1 cellular context compared by ENCODE assay signal in genomic region chr3:4350789-4351163, GRCh38.
TF ChIP-seq lines count a peak whose summit lies in the region.

No MANE protein-coding gene starts in this region.

TF ChIP-seq in K562, 482 proteins besides CTCF, POLR2A, EP300 and RAD21 (continued from another document and continues in another):
- TF ChIP-seq CHD7 (IDR thresholded peaks at IDR 0.05; ENCODE audit: low read depth, low read length) (no peak), MED1 (CRISPR knock-in tag; IDR thresholded peaks at IDR 0.05; ENCODE audit: borderline replicate concordance) (no peak), SMAD4 (CRISPR knock-in tag; conservative IDR thresholded peaks at IDR 0.05) (peak; percentile 44; the same call in 1 of the 2 replicates), XRCC5 (IDR thresholded peaks at IDR 0.05; ENCODE audit: low read depth, low read length) (0 out of 2 replicates have a peak, but pooled peaks have one; percentile 38), HNRNPLL (IDR thresholded peaks at IDR 0.05; ENCODE audit: low read depth, low read length, poor library complexity, severe bottlenecking) (no peak), ZNF507 (tag; conservative IDR thresholded peaks at IDR 0.05) (no peak), FOXJ3 (CRISPR knock-in tag; IDR thresholded peaks at IDR 0.05) (no peak), LEF1 (IDR thresholded peaks at IDR 0.05) (no peak), ZNF766 (CRISPR knock-in tag; conservative IDR thresholded peaks at IDR 0.05) (no peak), HEY1 (CRISPR knock-in tag; IDR thresholded peaks at IDR 0.05; ENCODE audit: borderline replicate concordance) (no peak), GATAD2B (IDR thresholded peaks at IDR 0.05; ENCODE audit: borderline replicate concordance) (no peak), ZBTB12 (CRISPR knock-in tag; IDR thresholded peaks at IDR 0.05) (no peak), SRSF3 (IDR thresholded peaks at IDR 0.05; ENCODE audit: insufficient read depth, low read length) (no peak), ZNF561 (CRISPR knock-in tag; conservative IDR thresholded peaks at IDR 0.05) (no peak), ZBTB17 (CRISPR knock-in tag; IDR thresholded peaks at IDR 0.05) (no peak), SREBF2 (CRISPR knock-in tag; IDR thresholded peaks at IDR 0.05) (no peak), ZNF146 (CRISPR knock-in tag; IDR thresholded peaks at IDR 0.05; ENCODE audit: unreplicated experiment) (no peak), NFATC3 (IDR thresholded peaks at IDR 0.05) (peak; percentile 66), ZBTB8A (IDR thresholded peaks at IDR 0.05; ENCODE audit: partially characterized antibody) (no peak), RBBP5 (IDR thresholded peaks at IDR 0.05; ENCODE audit: borderline replicate concordance, insufficient read depth, low read length, poor library complexity, severe bottlenecking) (no peak), ELF1 (tag; IDR thresholded peaks at IDR 0.05) (no peak), SPI1 (IDR thresholded peaks at IDR 0.05; ENCODE audit: borderline replicate concordance, low read depth, low read length) (no peak), NFE2 (IDR thresholded peaks at IDR 0.05; ENCODE audit: low read depth) (no peak), MAZ (CRISPR knock-in tag; conservative IDR thresholded peaks at IDR 0.05 in 1 of 2, IDR thresholded peaks at IDR 0.05 in 1 of 2) (no peak), NFE2L1 (tag; IDR thresholded peaks at IDR 0.05; ENCODE audit: borderline replicate concordance, low read depth) (no peak), HMG20A (CRISPR knock-in tag; conservative IDR thresholded peaks at IDR 0.05) (no peak), SIRT6 (IDR thresholded peaks at IDR 0.05; ENCODE audit: low read depth, low read length) (no peak), TCF7 (IDR thresholded peaks at IDR 0.05; ENCODE audit: borderline replicate concordance) (no peak)
- TF ChIP-seq, protein P1, sequence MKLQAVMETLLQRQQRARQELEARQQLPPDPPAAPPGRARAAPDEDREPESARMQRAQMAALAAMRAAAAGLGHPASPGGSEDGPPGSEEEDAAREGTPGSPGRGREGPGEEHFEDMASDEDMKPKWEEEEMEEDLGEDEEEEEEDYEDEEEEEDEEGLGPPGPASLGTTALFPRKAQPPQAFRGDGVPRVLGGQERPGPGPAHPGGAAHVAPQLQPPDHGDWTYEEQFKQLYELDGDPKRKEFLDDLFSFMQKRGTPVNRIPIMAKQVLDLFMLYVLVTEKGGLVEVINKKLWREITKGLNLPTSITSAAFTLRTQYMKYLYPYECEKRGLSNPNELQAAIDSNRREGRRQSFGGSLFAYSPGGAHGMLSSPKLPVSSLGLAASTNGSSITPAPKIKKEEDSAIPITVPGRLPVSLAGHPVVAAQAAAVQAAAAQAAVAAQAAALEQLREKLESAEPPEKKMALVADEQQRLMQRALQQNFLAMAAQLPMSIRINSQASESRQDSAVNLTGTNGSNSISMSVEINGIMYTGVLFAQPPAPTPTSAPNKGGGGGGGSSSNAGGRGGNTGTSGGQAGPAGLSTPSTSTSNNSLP (IDR thresholded peaks at IDR 0.05; ENCODE audit: borderline replicate concordance, low read depth, low read length): no peak
- TF ChIP-seq, protein P2, sequence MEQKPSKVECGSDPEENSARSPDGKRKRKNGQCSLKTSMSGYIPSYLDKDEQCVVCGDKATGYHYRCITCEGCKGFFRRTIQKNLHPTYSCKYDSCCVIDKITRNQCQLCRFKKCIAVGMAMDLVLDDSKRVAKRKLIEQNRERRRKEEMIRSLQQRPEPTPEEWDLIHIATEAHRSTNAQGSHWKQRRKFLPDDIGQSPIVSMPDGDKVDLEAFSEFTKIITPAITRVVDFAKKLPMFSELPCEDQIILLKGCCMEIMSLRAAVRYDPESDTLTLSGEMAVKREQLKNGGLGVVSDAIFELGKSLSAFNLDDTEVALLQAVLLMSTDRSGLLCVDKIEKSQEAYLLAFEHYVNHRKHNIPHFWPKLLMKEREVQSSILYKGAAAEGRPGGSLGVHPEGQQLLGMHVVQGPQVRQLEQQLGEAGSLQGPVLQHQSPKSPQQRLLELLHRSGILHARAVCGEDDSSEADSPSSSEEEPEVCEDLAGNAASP (IDR thresholded peaks at IDR 0.05): no peak
- TF ChIP-seq, protein P3, sequence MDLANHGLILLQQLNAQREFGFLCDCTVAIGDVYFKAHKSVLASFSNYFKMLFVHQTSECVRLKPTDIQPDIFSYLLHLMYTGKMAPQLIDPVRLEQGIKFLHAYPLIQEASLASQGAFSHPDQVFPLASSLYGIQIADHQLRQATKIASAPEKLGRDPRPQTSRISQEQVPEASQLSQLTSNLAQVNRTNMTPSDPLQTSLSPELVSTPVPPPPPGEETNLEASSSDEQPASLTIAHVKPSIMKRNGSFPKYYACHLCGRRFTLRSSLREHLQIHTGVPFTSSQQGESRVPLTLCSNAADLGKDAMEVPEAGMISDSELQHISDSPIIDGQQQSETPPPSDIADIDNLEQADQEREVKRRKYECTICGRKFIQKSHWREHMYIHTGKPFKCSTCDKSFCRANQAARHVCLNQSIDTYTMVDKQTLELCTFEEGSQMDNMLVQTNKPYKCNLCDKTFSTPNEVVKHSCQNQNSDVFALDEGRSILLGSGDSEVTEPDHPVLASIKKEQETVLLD (IDR thresholded peaks at IDR 0.05): peak; percentile 49; the same call in 1 of the 2 replicates
- TF ChIP-seq, protein P4, sequence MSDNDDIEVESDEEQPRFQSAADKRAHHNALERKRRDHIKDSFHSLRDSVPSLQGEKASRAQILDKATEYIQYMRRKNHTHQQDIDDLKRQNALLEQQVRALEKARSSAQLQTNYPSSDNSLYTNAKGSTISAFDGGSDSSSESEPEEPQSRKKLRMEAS (CRISPR knock-in tag; IDR thresholded peaks at IDR 0.05): no peak
- TF ChIP-seq, protein P5, sequence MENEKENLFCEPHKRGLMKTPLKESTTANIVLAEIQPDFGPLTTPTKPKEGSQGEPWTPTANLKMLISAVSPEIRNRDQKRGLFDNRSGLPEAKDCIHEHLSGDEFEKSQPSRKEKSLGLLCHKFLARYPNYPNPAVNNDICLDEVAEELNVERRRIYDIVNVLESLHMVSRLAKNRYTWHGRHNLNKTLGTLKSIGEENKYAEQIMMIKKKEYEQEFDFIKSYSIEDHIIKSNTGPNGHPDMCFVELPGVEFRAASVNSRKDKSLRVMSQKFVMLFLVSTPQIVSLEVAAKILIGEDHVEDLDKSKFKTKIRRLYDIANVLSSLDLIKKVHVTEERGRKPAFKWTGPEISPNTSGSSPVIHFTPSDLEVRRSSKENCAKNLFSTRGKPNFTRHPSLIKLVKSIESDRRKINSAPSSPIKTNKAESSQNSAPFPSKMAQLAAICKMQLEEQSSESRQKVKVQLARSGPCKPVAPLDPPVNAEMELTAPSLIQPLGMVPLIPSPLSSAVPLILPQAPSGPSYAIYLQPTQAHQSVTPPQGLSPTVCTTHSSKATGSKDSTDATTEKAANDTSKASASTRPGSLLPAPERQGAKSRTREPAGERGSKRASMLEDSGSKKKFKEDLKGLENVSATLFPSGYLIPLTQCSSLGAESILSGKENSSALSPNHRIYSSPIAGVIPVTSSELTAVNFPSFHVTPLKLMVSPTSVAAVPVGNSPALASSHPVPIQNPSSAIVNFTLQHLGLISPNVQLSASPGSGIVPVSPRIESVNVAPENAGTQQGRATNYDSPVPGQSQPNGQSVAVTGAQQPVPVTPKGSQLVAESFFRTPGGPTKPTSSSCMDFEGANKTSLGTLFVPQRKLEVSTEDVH (IDR thresholded peaks at IDR 0.05; ENCODE audit: low read depth, partially characterized antibody): peak; percentile 15
- TF ChIP-seq, protein P6, sequence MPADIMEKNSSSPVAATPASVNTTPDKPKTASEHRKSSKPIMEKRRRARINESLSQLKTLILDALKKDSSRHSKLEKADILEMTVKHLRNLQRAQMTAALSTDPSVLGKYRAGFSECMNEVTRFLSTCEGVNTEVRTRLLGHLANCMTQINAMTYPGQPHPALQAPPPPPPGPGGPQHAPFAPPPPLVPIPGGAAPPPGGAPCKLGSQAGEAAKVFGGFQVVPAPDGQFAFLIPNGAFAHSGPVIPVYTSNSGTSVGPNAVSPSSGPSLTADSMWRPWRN (IDR thresholded peaks at IDR 0.05; ENCODE audit: low read depth): no peak
- TF ChIP-seq, protein P7, sequence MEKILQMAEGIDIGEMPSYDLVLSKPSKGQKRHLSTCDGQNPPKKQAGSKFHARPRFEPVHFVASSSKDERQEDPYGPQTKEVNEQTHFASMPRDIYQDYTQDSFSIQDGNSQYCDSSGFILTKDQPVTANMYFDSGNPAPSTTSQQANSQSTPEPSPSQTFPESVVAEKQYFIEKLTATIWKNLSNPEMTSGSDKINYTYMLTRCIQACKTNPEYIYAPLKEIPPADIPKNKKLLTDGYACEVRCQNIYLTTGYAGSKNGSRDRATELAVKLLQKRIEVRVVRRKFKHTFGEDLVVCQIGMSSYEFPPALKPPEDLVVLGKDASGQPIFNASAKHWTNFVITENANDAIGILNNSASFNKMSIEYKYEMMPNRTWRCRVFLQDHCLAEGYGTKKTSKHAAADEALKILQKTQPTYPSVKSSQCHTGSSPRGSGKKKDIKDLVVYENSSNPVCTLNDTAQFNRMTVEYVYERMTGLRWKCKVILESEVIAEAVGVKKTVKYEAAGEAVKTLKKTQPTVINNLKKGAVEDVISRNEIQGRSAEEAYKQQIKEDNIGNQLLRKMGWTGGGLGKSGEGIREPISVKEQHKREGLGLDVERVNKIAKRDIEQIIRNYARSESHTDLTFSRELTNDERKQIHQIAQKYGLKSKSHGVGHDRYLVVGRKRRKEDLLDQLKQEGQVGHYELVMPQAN (IDR thresholded peaks at IDR 0.05; ENCODE audit: borderline replicate concordance): peak; percentile 37; the same call in 1 of the 2 replicates
